Comparison of ENCODE assay signal across 2 cellular contexts in genomic region chr1:233619414-233619813, GRCh38. TPM values are rescaled to one million over a fixed set of nuclear protein-coding genes. Genes with fewer than 3 reads are reported as not detected.
"Had no signal": no experiment of that assay in that cellular context is flagged by ENCODE, and none has a peak within 500 bp of the region (broad histone marks: within the 10 kb centered on the region; RNA-seq: fewer than 3 reads in every experiment).

No MANE protein-coding gene starts in this region.

RNA-seq across cellular contexts. Expression of gene KCNK1, which starts 5.5 kb away (rescaled TPM):
- total RNA-seq: naive thymus-derived CD8-positive, alpha-beta T cell; osteocyte had no signal
- polyA plus RNA-seq: naive thymus-derived CD8-positive, alpha-beta T cell had no signal
